ENCODE assay signal across 6 cellular contexts in the genomic region with DNA sequence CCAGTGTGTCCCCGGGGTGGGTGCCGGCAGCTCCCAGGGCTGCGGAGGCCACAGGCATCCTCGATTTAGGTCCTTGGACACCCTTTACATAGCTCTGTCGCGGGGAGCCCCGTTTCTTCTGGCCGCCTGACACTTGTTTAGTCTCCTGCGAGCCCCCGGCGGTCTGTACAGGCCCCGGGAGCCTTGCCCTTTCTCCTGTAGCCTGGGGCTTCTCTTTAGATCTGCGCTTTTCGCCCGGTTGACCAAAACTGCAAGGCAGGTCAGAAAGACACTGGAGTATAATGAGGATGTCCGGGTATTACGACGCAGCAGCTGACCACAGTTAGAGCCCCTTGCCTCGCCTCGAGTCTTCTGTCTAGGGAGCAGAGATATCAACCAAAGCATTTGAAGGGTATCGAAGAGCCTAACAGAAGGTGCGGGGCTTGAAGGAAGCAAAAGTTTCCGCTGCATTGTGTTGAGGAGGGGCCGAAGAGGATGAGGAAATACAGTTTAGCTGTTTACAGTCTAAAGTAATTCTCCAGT. TPM values are rescaled to one million over a fixed set of nuclear protein-coding genes. Genes with fewer than 3 reads are reported as not detected.
DNase-seq lines count a peak whose midpoint lies in the region; ATAC-seq lines count a peak whose summit lies in the region.

No MANE protein-coding gene starts in this region.

- no peak for ATAC-seq in HG03175 (IDR thresholded peaks at IDR 0.05; ENCODE audit: unreplicated experiment)

- H3K9me3 ChIP-seq in SJSA1 (replicated peaks) (no peaks in the 10 kb centered on the region), iPS-18a (ENCODE audit: control insufficient read depth, low read depth, low read length) (peaks cover 14% of the 10 kb centered on the region)

- H3K36me3 Mint-ChIP-seq in T-helper 1 cell treated with Interleukin-12 subunit alpha and Interleukin-12 subunit beta and Interleukin-4 antibody, amounts not matched to agents 30 μg/mL and 1 μg/mL, for 36 hours (ENCODE audit: low read depth), result peaks cover 15% of the 10 kb centered on the region

- H3K27me3 Mint-ChIP-seq in T-helper 1 cell treated with Interleukin-12 subunit alpha and Interleukin-12 subunit beta and Interleukin-4 antibody, amounts not matched to agents 30 μg/mL and 1 μg/mL, for 36 hours (ENCODE audit: low read depth), result no peaks in the 10 kb centered on the region

- no peak for DNase-seq in T-helper 1 cell
- DNase-seq in SJSA1 (ENCODE audit: low read depth in 1 of 2, low spot score in 2 of 2), result no peak
- DNase-seq in NCI-H1930 (lab: John Stamatoyannopoulos, UW), result no peak

- H3K36me3 ChIP-seq in SJSA1 (peaks cover 9% of the 10 kb centered on the region; the same call in 1 of the 2 replicates), iPS-18a (ENCODE audit: control insufficient read depth, low read depth, low read length) (peaks cover 14% of the 10 kb centered on the region)

- H3K4me3 ChIP-seq in SJSA1, result peak overlapping the region; percentile 72
- H3K4me3 ChIP-seq in iPS-18a (ENCODE audit: low read length), result peak overlapping the region; percentile 88

- peaks cover 14% of the 10 kb centered on the region for H3K4me1 ChIP-seq in SJSA1 (replicated peaks)
- no peaks in the 10 kb centered on the region for H3K4me1 ChIP-seq in iPS-18a (ENCODE audit: control insufficient read depth, low read depth, low read length)

- no peak overlapping the region for H3K27ac ChIP-seq in SJSA1
- H3K27ac ChIP-seq in iPS-18a (ENCODE audit: low read length), result no peak overlapping the region

- H3K9me3 Mint-ChIP-seq in T-helper 1 cell treated with Interleukin-12 subunit alpha and Interleukin-12 subunit beta and Interleukin-4 antibody, amounts not matched to agents 30 μg/mL and 1 μg/mL, for 36 hours, result no peaks in the 10 kb centered on the region

- H3K27ac Mint-ChIP-seq in T-helper 1 cell treated with Interleukin-12 subunit alpha and Interleukin-12 subunit beta and Interleukin-4 antibody, amounts not matched to agents 30 μg/mL and 1 μg/mL, for 36 hours, result peak overlapping the region; percentile 92

- H3K27me3 ChIP-seq in SJSA1 (replicated peaks) (no peaks in the 10 kb centered on the region), iPS-18a (ENCODE audit: control insufficient read depth, insufficient read depth, low read length) (no peaks in the 10 kb centered on the region)

- H3K9ac ChIP-seq in iPS-18a (ENCODE audit: low read length), result peak overlapping the region; percentile 82

- H3K4me3 Mint-ChIP-seq in T-helper 1 cell treated with Interleukin-12 subunit alpha and Interleukin-12 subunit beta and Interleukin-4 antibody, amounts not matched to agents 30 μg/mL and 1 μg/mL, for 36 hours, result peak overlapping the region; percentile 92

- peaks cover 42% of the 10 kb centered on the region for H3K4me1 Mint-ChIP-seq in T-helper 1 cell treated with Interleukin-12 subunit alpha and Interleukin-12 subunit beta and Interleukin-4 antibody, amounts not matched to agents 30 μg/mL and 1 μg/mL, for 36 hours (ENCODE audit: low read depth)

RNA-seq across cellular contexts. Expression of gene BRCC3, which starts 0.4 kb away (rescaled TPM):
- 5.4 and 12.1 TPM in 2 replicates for total RNA-seq in SJSA1 (2014; rRNA removed; shearing (Covaris generic))

RNA-seq across cellular contexts. Expression of gene CMC4, which starts 0.8 kb away (rescaled TPM):
- 25.1 and 38.5 TPM in 2 replicates for total RNA-seq in SJSA1 (2014; rRNA removed; shearing (Covaris generic))

RNA-seq across cellular contexts. Expression of gene MTCP1, which starts 0.8 kb away (rescaled TPM):
- 2.0 and 2.1 TPM in 2 replicates for total RNA-seq in SJSA1 (2014; rRNA removed; shearing (Covaris generic))

RNA-seq across cellular contexts. Expression of gene FUNDC2, which starts 45.1 kb away (rescaled TPM):
- 62.6 and 63.8 TPM in 2 replicates for total RNA-seq in SJSA1 (2014; rRNA removed; shearing (Covaris generic))

RNA-seq across cellular contexts. Expression of gene F8, which starts 49.2 kb away (rescaled TPM):
- 3.3 and 3.7 TPM in 2 replicates for total RNA-seq in SJSA1 (2014; rRNA removed; shearing (Covaris generic))
